1 cellular context compared by ENCODE assay signal in the genomic region with DNA sequence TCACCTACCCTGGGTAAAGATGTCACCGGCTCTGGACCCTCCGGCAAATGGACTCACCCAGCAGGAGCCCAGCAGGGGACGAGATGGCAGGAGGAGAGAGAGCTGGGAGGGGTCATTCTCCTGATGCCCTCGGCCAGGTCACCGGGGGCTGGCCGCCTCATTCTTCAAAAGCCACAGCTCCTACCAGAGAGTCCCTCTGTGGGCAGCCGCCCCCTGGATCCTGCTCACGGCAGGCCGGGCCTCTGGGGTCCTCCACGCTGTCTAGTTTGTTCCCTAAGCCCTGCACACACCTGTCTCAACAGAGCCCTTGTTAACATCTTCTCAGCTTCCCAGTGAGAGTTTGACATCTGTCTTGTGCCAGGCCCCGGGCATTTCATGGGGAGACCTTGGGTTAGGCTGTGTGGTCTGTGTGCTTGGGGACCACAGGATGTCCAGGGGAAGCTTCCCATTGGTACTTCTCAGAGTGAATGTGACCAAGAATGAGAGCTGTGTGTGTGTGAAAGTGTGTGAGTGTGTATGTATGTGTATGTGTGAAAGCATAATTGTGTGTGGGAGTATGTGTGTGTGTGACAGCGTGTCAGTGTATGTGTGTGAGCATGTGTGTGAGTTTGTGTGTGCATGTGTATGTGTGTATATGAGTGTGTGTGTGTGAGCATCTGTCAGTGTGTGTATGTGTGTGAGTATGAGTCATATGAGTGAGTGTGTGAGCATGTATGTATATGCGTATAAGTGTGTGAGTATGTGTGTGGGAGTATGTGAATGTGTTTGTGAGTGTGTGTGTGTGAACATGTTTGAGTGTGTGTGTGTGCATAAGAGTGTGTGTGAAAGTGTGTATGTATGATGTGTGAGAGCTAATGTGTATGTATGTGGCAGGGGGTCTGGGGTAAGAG.
TF ChIP-seq lines count a peak whose summit lies in the region.

No MANE protein-coding gene starts in this region.

TF ChIP-seq in H1, 55 proteins besides CTCF, POLR2A, EP300 and RAD21 (continued from another document):
- TF ChIP-seq, protein P1, sequence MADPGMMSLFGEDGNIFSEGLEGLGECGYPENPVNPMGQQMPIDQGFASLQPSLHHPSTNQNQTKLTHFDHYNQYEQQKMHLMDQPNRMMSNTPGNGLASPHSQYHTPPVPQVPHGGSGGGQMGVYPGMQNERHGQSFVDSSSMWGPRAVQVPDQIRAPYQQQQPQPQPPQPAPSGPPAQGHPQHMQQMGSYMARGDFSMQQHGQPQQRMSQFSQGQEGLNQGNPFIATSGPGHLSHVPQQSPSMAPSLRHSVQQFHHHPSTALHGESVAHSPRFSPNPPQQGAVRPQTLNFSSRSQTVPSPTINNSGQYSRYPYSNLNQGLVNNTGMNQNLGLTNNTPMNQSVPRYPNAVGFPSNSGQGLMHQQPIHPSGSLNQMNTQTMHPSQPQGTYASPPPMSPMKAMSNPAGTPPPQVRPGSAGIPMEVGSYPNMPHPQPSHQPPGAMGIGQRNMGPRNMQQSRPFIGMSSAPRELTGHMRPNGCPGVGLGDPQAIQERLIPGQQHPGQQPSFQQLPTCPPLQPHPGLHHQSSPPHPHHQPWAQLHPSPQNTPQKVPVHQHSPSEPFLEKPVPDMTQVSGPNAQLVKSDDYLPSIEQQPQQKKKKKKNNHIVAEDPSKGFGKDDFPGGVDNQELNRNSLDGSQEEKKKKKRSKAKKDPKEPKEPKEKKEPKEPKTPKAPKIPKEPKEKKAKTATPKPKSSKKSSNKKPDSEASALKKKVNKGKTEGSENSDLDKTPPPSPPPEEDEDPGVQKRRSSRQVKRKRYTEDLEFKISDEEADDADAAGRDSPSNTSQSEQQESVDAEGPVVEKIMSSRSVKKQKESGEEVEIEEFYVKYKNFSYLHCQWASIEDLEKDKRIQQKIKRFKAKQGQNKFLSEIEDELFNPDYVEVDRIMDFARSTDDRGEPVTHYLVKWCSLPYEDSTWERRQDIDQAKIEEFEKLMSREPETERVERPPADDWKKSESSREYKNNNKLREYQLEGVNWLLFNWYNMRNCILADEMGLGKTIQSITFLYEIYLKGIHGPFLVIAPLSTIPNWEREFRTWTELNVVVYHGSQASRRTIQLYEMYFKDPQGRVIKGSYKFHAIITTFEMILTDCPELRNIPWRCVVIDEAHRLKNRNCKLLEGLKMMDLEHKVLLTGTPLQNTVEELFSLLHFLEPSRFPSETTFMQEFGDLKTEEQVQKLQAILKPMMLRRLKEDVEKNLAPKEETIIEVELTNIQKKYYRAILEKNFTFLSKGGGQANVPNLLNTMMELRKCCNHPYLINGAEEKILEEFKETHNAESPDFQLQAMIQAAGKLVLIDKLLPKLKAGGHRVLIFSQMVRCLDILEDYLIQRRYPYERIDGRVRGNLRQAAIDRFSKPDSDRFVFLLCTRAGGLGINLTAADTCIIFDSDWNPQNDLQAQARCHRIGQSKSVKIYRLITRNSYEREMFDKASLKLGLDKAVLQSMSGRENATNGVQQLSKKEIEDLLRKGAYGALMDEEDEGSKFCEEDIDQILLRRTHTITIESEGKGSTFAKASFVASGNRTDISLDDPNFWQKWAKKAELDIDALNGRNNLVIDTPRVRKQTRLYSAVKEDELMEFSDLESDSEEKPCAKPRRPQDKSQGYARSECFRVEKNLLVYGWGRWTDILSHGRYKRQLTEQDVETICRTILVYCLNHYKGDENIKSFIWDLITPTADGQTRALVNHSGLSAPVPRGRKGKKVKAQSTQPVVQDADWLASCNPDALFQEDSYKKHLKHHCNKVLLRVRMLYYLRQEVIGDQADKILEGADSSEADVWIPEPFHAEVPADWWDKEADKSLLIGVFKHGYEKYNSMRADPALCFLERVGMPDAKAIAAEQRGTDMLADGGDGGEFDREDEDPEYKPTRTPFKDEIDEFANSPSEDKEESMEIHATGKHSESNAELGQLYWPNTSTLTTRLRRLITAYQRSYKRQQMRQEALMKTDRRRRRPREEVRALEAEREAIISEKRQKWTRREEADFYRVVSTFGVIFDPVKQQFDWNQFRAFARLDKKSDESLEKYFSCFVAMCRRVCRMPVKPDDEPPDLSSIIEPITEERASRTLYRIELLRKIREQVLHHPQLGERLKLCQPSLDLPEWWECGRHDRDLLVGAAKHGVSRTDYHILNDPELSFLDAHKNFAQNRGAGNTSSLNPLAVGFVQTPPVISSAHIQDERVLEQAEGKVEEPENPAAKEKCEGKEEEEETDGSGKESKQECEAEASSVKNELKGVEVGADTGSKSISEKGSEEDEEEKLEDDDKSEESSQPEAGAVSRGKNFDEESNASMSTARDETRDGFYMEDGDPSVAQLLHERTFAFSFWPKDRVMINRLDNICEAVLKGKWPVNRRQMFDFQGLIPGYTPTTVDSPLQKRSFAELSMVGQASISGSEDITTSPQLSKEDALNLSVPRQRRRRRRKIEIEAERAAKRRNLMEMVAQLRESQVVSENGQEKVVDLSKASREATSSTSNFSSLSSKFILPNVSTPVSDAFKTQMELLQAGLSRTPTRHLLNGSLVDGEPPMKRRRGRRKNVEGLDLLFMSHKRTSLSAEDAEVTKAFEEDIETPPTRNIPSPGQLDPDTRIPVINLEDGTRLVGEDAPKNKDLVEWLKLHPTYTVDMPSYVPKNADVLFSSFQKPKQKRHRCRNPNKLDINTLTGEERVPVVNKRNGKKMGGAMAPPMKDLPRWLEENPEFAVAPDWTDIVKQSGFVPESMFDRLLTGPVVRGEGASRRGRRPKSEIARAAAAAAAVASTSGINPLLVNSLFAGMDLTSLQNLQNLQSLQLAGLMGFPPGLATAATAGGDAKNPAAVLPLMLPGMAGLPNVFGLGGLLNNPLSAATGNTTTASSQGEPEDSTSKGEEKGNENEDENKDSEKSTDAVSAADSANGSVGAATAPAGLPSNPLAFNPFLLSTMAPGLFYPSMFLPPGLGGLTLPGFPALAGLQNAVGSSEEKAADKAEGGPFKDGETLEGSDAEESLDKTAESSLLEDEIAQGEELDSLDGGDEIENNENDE (IDR thresholded peaks at IDR 0.05; ENCODE audit: insufficient replicate concordance, low read length): no peak
- no peak for TF ChIP-seq SP2 (IDR thresholded peaks at IDR 0.05; ENCODE audit: low read length)
- TF ChIP-seq POU5F1 (IDR thresholded peaks at IDR 0.05; ENCODE audit: low read depth, low read length): no peak
- TF ChIP-seq, protein P2, sequence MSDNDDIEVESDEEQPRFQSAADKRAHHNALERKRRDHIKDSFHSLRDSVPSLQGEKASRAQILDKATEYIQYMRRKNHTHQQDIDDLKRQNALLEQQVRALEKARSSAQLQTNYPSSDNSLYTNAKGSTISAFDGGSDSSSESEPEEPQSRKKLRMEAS (IDR thresholded peaks at IDR 0.05): no peak
- TF ChIP-seq SAP30 (IDR thresholded peaks at IDR 0.05; ENCODE audit: insufficient read depth, insufficient replicate concordance, low read length): no peak
